In the genomic region with DNA sequence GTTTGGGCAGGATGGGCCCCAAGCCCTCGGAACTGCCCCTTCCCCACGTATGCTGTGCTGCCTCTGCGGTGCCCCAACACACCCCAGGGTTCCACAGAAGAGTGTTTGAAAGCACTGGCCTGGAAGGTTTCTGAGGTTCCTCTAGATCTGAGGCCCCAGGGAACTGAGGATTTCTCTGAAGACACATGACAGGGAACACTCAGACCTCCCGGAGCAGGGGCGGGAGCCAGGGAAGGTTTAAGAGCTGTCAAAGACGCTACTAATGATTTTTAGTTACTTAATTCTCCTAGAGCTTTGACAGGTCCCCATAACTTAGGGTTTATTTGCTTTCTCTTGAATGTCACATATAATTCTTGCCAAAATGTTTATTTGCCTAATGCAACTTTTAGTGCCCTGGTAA, we compare ENCODE assay signal across 10 cellular contexts.
"Had no signal": no experiment of that assay in that cellular context is flagged by ENCODE, and none has a peak within 500 bp of the region (broad histone marks: within the 10 kb centered on the region; RNA-seq: fewer than 3 reads in every experiment).

No MANE protein-coding gene starts in this region.

- H3K9ac ChIP-seq: GM23248 had no signal

- H3K4me3 ChIP-seq: GM23248, HAP-1 had no signal

- H3K4me1 ChIP-seq: HAP-1 had no signal

- H3K9me3 ChIP-seq: HAP-1 had no signal

- ATAC-seq: HCT116, HepG2 had no signal

- DNase-seq: GM23248, GOT3, H7, HFFc6, KBM-7 had no signal

- H3K27ac ChIP-seq: GM23248, HL-60 had no signal

- H3K36me3 ChIP-seq: HAP-1 had no signal

- H3K9me3 Mint-ChIP-seq: IgD-negative memory B cell had no signal

- H3K36me3 Mint-ChIP-seq: IgD-negative memory B cell had no signal

- H2AFZ ChIP-seq: GM23248 had no signal

- H3K27ac Mint-ChIP-seq: HFFc6, IgD-negative memory B cell had no signal

- H3K4me1 Mint-ChIP-seq: IgD-negative memory B cell had no signal

- H3K4me3 Mint-ChIP-seq: HFFc6, IgD-negative memory B cell had no signal
